13 cellular contexts compared by ENCODE assay signal in the genomic region with DNA sequence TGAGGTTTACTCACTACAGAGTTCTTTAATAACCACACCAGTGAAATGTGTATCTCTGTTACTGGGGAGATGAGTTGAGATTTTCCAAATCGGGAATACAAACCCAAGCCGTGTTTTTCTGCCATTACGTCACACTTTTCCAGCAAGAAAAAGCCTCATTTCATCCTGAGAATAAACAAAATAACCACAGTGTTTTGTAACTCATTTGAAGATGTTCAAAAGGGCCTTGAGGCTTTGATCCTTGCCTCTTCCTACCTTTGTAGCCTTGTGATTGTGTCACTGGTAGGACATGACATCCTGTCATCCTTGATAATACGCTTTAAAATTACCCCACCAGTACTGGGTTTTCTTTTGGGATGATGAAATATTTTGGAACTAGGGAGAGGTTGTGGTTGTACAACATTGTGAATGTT. TPM values are rescaled to one million over a fixed set of nuclear protein-coding genes. Genes with fewer than 3 reads are reported as not detected.
DNase-seq lines count a peak whose midpoint lies in the region; ATAC-seq lines count a peak whose summit lies in the region.
"Had no signal": no experiment of that assay in that cellular context is flagged by ENCODE, and none has a peak within 500 bp of the region (broad histone marks: within the 10 kb centered on the region; RNA-seq: fewer than 3 reads in every experiment).

No MANE protein-coding gene starts in this region.

- peak overlapping the region; percentile 78 for H3K4me3 Mint-ChIP-seq in stimulated activated naive CD8-positive, alpha-beta T cell treated with anti-CD3 and anti-CD28 coated beads, Interleukin-15, Interleukin-2, amounts not matched to agents 100 ng/mL and 50 ng/mL, for 24 hours
- H3K4me3 Mint-ChIP-seq in central memory CD8-positive, alpha-beta T cell, result peak overlapping the region; percentile 2
- peak overlapping the region; percentile 55 for H3K4me3 Mint-ChIP-seq in natural killer cell treated with Interleukin-12 subunit alpha and Interleukin-12 subunit beta and Interleukin-15 and Interleukin-18, amount 100 ng/mL, for 72 hours

- in situ Hi-C loops in G401 (cut with HindIII; ENCODE audit: low sequenced_read_pairs), result no loop called here

- peaks cover 24% of the 10 kb centered on the region for H3K4me1 Mint-ChIP-seq in stimulated activated naive CD8-positive, alpha-beta T cell treated with anti-CD3 and anti-CD28 coated beads, Interleukin-15, Interleukin-2, amounts not matched to agents 100 ng/mL and 50 ng/mL, for 24 hours (ENCODE audit: low read depth)
- H3K4me1 Mint-ChIP-seq in central memory CD8-positive, alpha-beta T cell, result peaks cover 20% of the 10 kb centered on the region
- peaks cover 11 to 31% of the 10 kb centered on the region in 2 donors for H3K4me1 Mint-ChIP-seq in natural killer cell treated with Interleukin-12 subunit alpha and Interleukin-12 subunit beta and Interleukin-15 and Interleukin-18, amount 100 ng/mL, for 72 hours (ENCODE audit: low read depth in 2 of 2)

- ATAC-seq in stimulated activated naive CD8-positive, alpha-beta T cell treated with anti-CD3 and anti-CD28 coated beads, Interleukin-15, Interleukin-2, amounts not matched to agents 100 U/mL and 50 U/mL, for 24 hours, result no peak
- no peak for ATAC-seq in central memory CD8-positive, alpha-beta T cell (replicated peaks; ENCODE audit: extremely low read depth, poor library complexity, severe bottlenecking)
- no peak for ATAC-seq in natural killer cell treated with Interleukin-12 subunit alpha and Interleukin-12 subunit beta and Interleukin-15 and Interleukin-18, amount 100 ng/mL, for 72 hours
- ATAC-seq in HG03378 (IDR thresholded peaks at IDR 0.05; ENCODE audit: unreplicated experiment) (no peak), GM18519 (IDR thresholded peaks at IDR 0.05; ENCODE audit: low FRiP score, unreplicated experiment) (no peak)
- ATAC-seq: esophagus mucosa had no signal

- DNase-seq in stimulated activated naive CD8-positive, alpha-beta T cell treated with anti-CD3 and anti-CD28 coated beads, Interleukin-15, Interleukin-2, amounts not matched to agents 100 U/mL and 50 U/mL, for 24 hours, result no peak
- DNase-seq in central memory CD8-positive, alpha-beta T cell (ENCODE audit: low spot score in 2 of 2), result no peak
- DNase-seq in natural killer cell treated with Interleukin-12 subunit alpha and Interleukin-12 subunit beta and Interleukin-15 and Interleukin-18, amount 100 ng/mL, for 72 hours (ENCODE audit: low spot score), result no peak
- DNase-seq in G401 (ENCODE audit: low spot score), result no peak
- no peak for DNase-seq in SKM-1 (lab: John Stamatoyannopoulos, UW; ENCODE audit: unreplicated experiment)
- DNase-seq: aorta, C1 segment of cervical spinal cord, PC-9, small intestine had no signal

- no peaks in the 10 kb centered on the region for H3K27me3 Mint-ChIP-seq in stimulated activated naive CD8-positive, alpha-beta T cell treated with anti-CD3 and anti-CD28 coated beads, Interleukin-15, Interleukin-2, amounts not matched to agents 100 ng/mL and 50 ng/mL, for 24 hours
- H3K27me3 Mint-ChIP-seq in central memory CD8-positive, alpha-beta T cell, result no peaks in the 10 kb centered on the region
- H3K27me3 Mint-ChIP-seq in natural killer cell treated with Interleukin-12 subunit alpha and Interleukin-12 subunit beta and Interleukin-15 and Interleukin-18, amount 100 ng/mL, for 72 hours, result no peaks in the 10 kb centered on the region

- H3K27ac Mint-ChIP-seq in stimulated activated naive CD8-positive, alpha-beta T cell treated with anti-CD3 and anti-CD28 coated beads, Interleukin-15, Interleukin-2, amounts not matched to agents 100 ng/mL and 50 ng/mL, for 24 hours, result peak overlapping the region; percentile 85
- peak overlapping the region; percentile 0 for H3K27ac Mint-ChIP-seq in central memory CD8-positive, alpha-beta T cell (ENCODE audit: low read depth)
- H3K27ac Mint-ChIP-seq in natural killer cell treated with Interleukin-12 subunit alpha and Interleukin-12 subunit beta and Interleukin-15 and Interleukin-18, amount 100 ng/mL, for 72 hours, result peak overlapping the region in 1 of 2 donors; percentile 45

- H3K36me3 Mint-ChIP-seq in stimulated activated naive CD8-positive, alpha-beta T cell treated with anti-CD3 and anti-CD28 coated beads, Interleukin-15, Interleukin-2, amounts not matched to agents 100 ng/mL and 50 ng/mL, for 24 hours (ENCODE audit: low read depth), result peaks cover 5% of the 10 kb centered on the region
- peaks cover 29% of the 10 kb centered on the region for H3K36me3 Mint-ChIP-seq in central memory CD8-positive, alpha-beta T cell (ENCODE audit: insufficient read depth)
- no peaks in the 10 kb centered on the region for H3K36me3 Mint-ChIP-seq in natural killer cell treated with Interleukin-12 subunit alpha and Interleukin-12 subunit beta and Interleukin-15 and Interleukin-18, amount 100 ng/mL, for 72 hours

- H3K9me3 Mint-ChIP-seq in stimulated activated naive CD8-positive, alpha-beta T cell treated with anti-CD3 and anti-CD28 coated beads, Interleukin-15, Interleukin-2, amounts not matched to agents 100 ng/mL and 50 ng/mL, for 24 hours, result no peaks in the 10 kb centered on the region
- no peaks in the 10 kb centered on the region for H3K9me3 Mint-ChIP-seq in central memory CD8-positive, alpha-beta T cell
- H3K9me3 Mint-ChIP-seq in natural killer cell treated with Interleukin-12 subunit alpha and Interleukin-12 subunit beta and Interleukin-15 and Interleukin-18, amount 100 ng/mL, for 72 hours, result no peaks in the 10 kb centered on the region

RNA-seq across cellular contexts. Expression of a gene that starts 2.9 kb away (rescaled TPM):
- total RNA-seq in natural killer cell treated with Interleukin-12 subunit alpha and Interleukin-12 subunit beta and Interleukin-15 and Interleukin-18, amount 100 ng/mL, for 72 hours, result 10 to 100 TPM; 45.7 to 49.2 TPM
- 53.1 and 57.3 TPM in 2 replicates for total RNA-seq in G401 (2014; rRNA removed; shearing (Covaris generic))

RNA-seq across cellular contexts. Expression of a gene that starts 17.2 kb away (rescaled TPM):
- total RNA-seq in natural killer cell treated with Interleukin-12 subunit alpha and Interleukin-12 subunit beta and Interleukin-15 and Interleukin-18, amount 100 ng/mL, for 72 hours, result 10 to 100 TPM; 62.2 to 63.7 TPM
- 88.1 and 118 TPM in 2 replicates for total RNA-seq in G401 (2014; rRNA removed; shearing (Covaris generic))

RNA-seq across cellular contexts. Expression of a gene that starts 42.1 kb away (rescaled TPM):
- total RNA-seq in natural killer cell treated with Interleukin-12 subunit alpha and Interleukin-12 subunit beta and Interleukin-15 and Interleukin-18, amount 100 ng/mL, for 72 hours, result 100 to 1,000 TPM; 227 to 243 TPM
- 198 and 217 TPM in 2 replicates for total RNA-seq in G401 (2014; rRNA removed; shearing (Covaris generic))

Comparison
In these comparisons a context has a peak if more than half of its experiments do, and no peak if none do; other contexts are left out.
1. H3K4me3 Mint-ChIP-seq: peak in every context shown above with its lines; median percentile 78 in stimulated activated naive CD8-positive, alpha-beta T cell treated with anti-CD3 and anti-CD28 coated beads, Interleukin-15, Interleukin-2, amounts not matched to agents 100 ng/mL and 50 ng/mL, for 24 hours; 55 in natural killer cell treated with Interleukin-12 subunit alpha and Interleukin-12 subunit beta and Interleukin-15 and Interleukin-18, amount 100 ng/mL, for 72 hours; 2 in central memory CD8-positive, alpha-beta T cell.